1 cellular context compared by ENCODE assay signal in the genomic region with DNA sequence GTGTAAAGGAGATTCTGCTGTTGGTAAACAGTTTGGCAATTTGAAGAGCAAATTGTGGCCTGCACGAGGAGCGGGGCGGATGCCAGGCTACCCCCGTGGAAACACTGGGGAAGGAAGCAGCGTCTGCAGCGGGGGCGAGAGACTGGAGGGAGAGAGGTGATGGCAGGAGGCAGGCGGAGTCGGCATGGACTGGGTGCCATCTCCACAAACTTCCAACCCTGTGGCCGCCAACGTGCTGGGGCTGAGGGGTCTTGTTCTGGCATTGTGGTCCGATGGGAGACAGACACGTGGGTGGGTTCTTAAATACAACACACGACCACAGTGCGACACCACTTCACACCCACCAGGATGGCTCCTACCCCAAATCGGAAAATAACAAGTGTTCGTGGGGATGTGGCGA.
TF ChIP-seq lines count a peak whose summit lies in the region.

No MANE protein-coding gene starts in this region.

TF ChIP-seq in SK-N-SH, 30 proteins besides CTCF, POLR2A, EP300 and RAD21 (continued from another document):
- TF ChIP-seq, protein P1, sequence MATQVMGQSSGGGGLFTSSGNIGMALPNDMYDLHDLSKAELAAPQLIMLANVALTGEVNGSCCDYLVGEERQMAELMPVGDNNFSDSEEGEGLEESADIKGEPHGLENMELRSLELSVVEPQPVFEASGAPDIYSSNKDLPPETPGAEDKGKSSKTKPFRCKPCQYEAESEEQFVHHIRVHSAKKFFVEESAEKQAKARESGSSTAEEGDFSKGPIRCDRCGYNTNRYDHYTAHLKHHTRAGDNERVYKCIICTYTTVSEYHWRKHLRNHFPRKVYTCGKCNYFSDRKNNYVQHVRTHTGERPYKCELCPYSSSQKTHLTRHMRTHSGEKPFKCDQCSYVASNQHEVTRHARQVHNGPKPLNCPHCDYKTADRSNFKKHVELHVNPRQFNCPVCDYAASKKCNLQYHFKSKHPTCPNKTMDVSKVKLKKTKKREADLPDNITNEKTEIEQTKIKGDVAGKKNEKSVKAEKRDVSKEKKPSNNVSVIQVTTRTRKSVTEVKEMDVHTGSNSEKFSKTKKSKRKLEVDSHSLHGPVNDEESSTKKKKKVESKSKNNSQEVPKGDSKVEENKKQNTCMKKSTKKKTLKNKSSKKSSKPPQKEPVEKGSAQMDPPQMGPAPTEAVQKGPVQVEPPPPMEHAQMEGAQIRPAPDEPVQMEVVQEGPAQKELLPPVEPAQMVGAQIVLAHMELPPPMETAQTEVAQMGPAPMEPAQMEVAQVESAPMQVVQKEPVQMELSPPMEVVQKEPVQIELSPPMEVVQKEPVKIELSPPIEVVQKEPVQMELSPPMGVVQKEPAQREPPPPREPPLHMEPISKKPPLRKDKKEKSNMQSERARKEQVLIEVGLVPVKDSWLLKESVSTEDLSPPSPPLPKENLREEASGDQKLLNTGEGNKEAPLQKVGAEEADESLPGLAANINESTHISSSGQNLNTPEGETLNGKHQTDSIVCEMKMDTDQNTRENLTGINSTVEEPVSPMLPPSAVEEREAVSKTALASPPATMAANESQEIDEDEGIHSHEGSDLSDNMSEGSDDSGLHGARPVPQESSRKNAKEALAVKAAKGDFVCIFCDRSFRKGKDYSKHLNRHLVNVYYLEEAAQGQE (IDR thresholded peaks at IDR 0.05; ENCODE audit: low read depth, low read length), result no peak
- TF ChIP-seq GABPA (IDR thresholded peaks at IDR 0.05; ENCODE audit: low read depth), result no peak
- TF ChIP-seq MEF2A (IDR thresholded peaks at IDR 0.05; ENCODE audit: borderline replicate concordance, low read depth), result no peak
TF ChIP-seq in SK-N-SH: peak in this region for 0.
